In genomic region chr15:58931985-58932384, GRCh38 we compare ENCODE assay signal across 8 cellular contexts. TPM values are rescaled to one million over a fixed set of nuclear protein-coding genes. Genes with fewer than 3 reads are reported as not detected.
DNase-seq lines count a peak whose midpoint lies in the region; ATAC-seq and TF ChIP-seq lines count a peak whose summit lies in the region.

No MANE protein-coding gene starts in this region.

- H3K27me3 ChIP-seq in DND-41 (ENCODE audit: insufficient read depth, low read length, poor library complexity) = no peaks in the 10 kb centered on the region
- no peaks in the 10 kb centered on the region for H3K27me3 ChIP-seq in KMS-11 (ENCODE audit: insufficient read depth, low read depth)
- no peaks in the 10 kb centered on the region for H3K27me3 ChIP-seq in skeletal muscle tissue (ENCODE audit: control insufficient read depth in 3 of 3, insufficient read depth in 3 of 3, low read length in 3 of 3)

- H3K9ac ChIP-seq in DND-41 (ENCODE audit: low read depth, low read length) (peak overlapping the region; percentile 100), KMS-11 (peak overlapping the region; percentile 99), skeletal muscle tissue (ENCODE audit: low read depth in 1 of 3, low read length in 3 of 3) (peak overlapping the region; percentile 95 to 99 (median 95))

- TF ChIP-seq CTCF in DND-41 (IDR thresholded peaks at IDR 0.05; ENCODE audit: borderline replicate concordance, extremely low read depth, low read length, poor library complexity, severe bottlenecking) (no peak), KMS-11 (conservative IDR thresholded peaks at IDR 0.05; ENCODE audit: low read depth, low read length) (no peak)

- H3K36me3 ChIP-seq in DND-41 (ENCODE audit: insufficient read depth, low read length) (peaks cover 33% of the 10 kb centered on the region), KMS-11 (ENCODE audit: insufficient read depth) (peaks cover 7% of the 10 kb centered on the region; the same call in 1 of the 2 replicates), skeletal muscle tissue (ENCODE audit: control insufficient read depth in 3 of 3, insufficient read depth in 3 of 3, low read length in 3 of 3) (peaks cover 4 to 16% (median 13%) of the 10 kb centered on the region in 3 donors)

- peaks cover 5% of the 10 kb centered on the region for H3K4me1 Mint-ChIP-seq in activated T-helper 17 cell treated with anti-CD3 and anti-CD28 coated beads, Interleukin-2, amount 50 U/mL, for 72 hours

- ATAC-seq in DND-41 (ENCODE audit: insufficient read depth, low read depth) (no peak), HG03095 (IDR thresholded peaks at IDR 0.05; ENCODE audit: unreplicated experiment) (no peak), GM21381 (IDR thresholded peaks at IDR 0.05; ENCODE audit: unreplicated experiment) (no peak), GM18517 (IDR thresholded peaks at IDR 0.05; ENCODE audit: unreplicated experiment) (no peak)
- ATAC-seq in activated T-helper 17 cell treated with anti-CD3 and anti-CD28 coated beads, Interleukin-2, amount 50 U/mL, for 72 hours (replicated peaks) = no peak

- H3K9me3 Mint-ChIP-seq in activated T-helper 17 cell treated with anti-CD3 and anti-CD28 coated beads, Interleukin-2, amount 50 U/mL, for 72 hours = no peaks in the 10 kb centered on the region

- H3K79me2 ChIP-seq in DND-41 (ENCODE audit: insufficient read depth, low read length) (peaks cover 64% of the 10 kb centered on the region), KMS-11 (ENCODE audit: insufficient read depth, low read depth) (peaks cover 62% of the 10 kb centered on the region)

- H3K27ac ChIP-seq in DND-41 (ENCODE audit: low read length) (peak overlapping the region; percentile 100), KMS-11 (peak overlapping the region; percentile 100), skeletal muscle tissue (ENCODE audit: low read depth, low read length) (peak overlapping the region; percentile 83)

- H3K4me3 Mint-ChIP-seq in activated T-helper 17 cell treated with anti-CD3 and anti-CD28 coated beads, Interleukin-2, amount 50 U/mL, for 72 hours = peak overlapping the region; percentile 93

- peaks cover 4% of the 10 kb centered on the region; the same call in 1 of the 2 replicates for H4K20me1 ChIP-seq in DND-41 (ENCODE audit: insufficient read depth, low read length)
- H4K20me1 ChIP-seq in KMS-11 (ENCODE audit: insufficient read depth) = peaks cover 10% of the 10 kb centered on the region; the same call in 1 of the 2 replicates

- H3K36me3 Mint-ChIP-seq in activated T-helper 17 cell treated with anti-CD3 and anti-CD28 coated beads, Interleukin-2, amount 50 U/mL, for 72 hours (ENCODE audit: low read depth) = peaks cover 56% of the 10 kb centered on the region

- H3K9me3 ChIP-seq in DND-41 (ENCODE audit: insufficient read depth, low read length, severe bottlenecking) (no peaks in the 10 kb centered on the region), skeletal muscle tissue (ENCODE audit: control insufficient read depth in 3 of 3, low read length in 3 of 3) (no peaks in the 10 kb centered on the region)

- peak overlapping the region; percentile 97 for H3K27ac Mint-ChIP-seq in activated T-helper 17 cell treated with anti-CD3 and anti-CD28 coated beads, Interleukin-2, amount 50 U/mL, for 72 hours

- DNase-seq in DND-41 = no peak

- no peaks in the 10 kb centered on the region for H3K27me3 Mint-ChIP-seq in activated T-helper 17 cell treated with anti-CD3 and anti-CD28 coated beads, Interleukin-2, amount 50 U/mL, for 72 hours

- no peak overlapping the region for H2AFZ ChIP-seq in DND-41 (ENCODE audit: low read depth, low read length)
- no peak overlapping the region for H2AFZ ChIP-seq in KMS-11 (ENCODE audit: low read depth)

- peak overlapping the region; percentile 86 for H3K4me2 ChIP-seq in DND-41 (ENCODE audit: insufficient read depth, low read length)
- peak overlapping the region; percentile 97 for H3K4me2 ChIP-seq in KMS-11

- H3K4me3 ChIP-seq in DND-41 (ENCODE audit: low read depth in 1 of 2, low read length in 2 of 2) = peak overlapping the region; percentile 69 to 84; a peak in 3 of 4 replicates
- no peak overlapping the region for H3K4me3 ChIP-seq in KMS-11 (IDR thresholded peaks at IDR 0.05; ENCODE audit: insufficient read depth, low read depth, low read length)
- H3K4me3 ChIP-seq in iPS-11a (ENCODE audit: low read depth, low read length) = peak overlapping the region; percentile 96
- H3K4me3 ChIP-seq in skeletal muscle tissue (ENCODE audit: low read length in 3 of 3) = peak overlapping the region; percentile 86 to 96 (median 90)

- peaks cover 32% of the 10 kb centered on the region for H3K4me1 ChIP-seq in DND-41 (ENCODE audit: insufficient read depth, low read length)
- H3K4me1 ChIP-seq in KMS-11 (ENCODE audit: low read depth, poor library complexity, severe bottlenecking) = peaks cover 22% of the 10 kb centered on the region
- H3K4me1 ChIP-seq in skeletal muscle tissue (ENCODE audit: control insufficient read depth in 3 of 3, insufficient read depth in 3 of 3, low read length in 3 of 3) = peaks cover 11 to 25% (median 17%) of the 10 kb centered on the region in 3 donors

RNA-seq across cellular contexts. Expression of gene SLTM, which starts 1.5 kb away (rescaled TPM):
- total RNA-seq in activated T-helper 17 cell treated with anti-CD3 and anti-CD28 coated beads, Interleukin-2, amount 50 U/mL, for 72 hours = 10 to 100 TPM; 62.8 to 94.6 TPM
- 63.7 TPM for total RNA-seq in skeletal muscle tissue

RNA-seq across cellular contexts. Expression of gene RNF111, which starts 55.5 kb away (rescaled TPM):
- total RNA-seq in activated T-helper 17 cell treated with anti-CD3 and anti-CD28 coated beads, Interleukin-2, amount 50 U/mL, for 72 hours = 10 to 100 TPM; 28.9 to 46.2 TPM
- total RNA-seq in skeletal muscle tissue = 17.7 TPM
